Comparison of ENCODE assay signal across 9 cellular contexts in genomic region chr5:174571662-174572397, GRCh38.
A peak's percentile ranks its signal among the peaks of the same experiment; 100 is the strongest.
DNase-seq lines count a peak whose midpoint lies in the region; ATAC-seq and TF ChIP-seq lines count a peak whose summit lies in the region.
"Had no signal": no experiment of that assay in that cellular context is flagged by ENCODE, and none has a peak within 500 bp of the region (broad histone marks: within the 10 kb centered on the region; RNA-seq: fewer than 3 reads in every experiment).

No MANE protein-coding gene starts in this region.

- H3K4me1 Mint-ChIP-seq in MCF 10A (ENCODE audit: insufficient read depth, unreplicated experiment) = peaks cover 21% of the 10 kb centered on the region

- no peak overlapping the region for H3K4me3 Mint-ChIP-seq in MCF 10A (ENCODE audit: unreplicated experiment)

- DNase-seq in HPDE6-E6E7 (ENCODE audit: extremely low spot score) (peak; percentile 27), MCF 10A (ENCODE audit: unreplicated experiment) (peak; percentile 99), islet precursor cell (peak; percentile 93), thyroid gland (peak; percentile 11 to 25)
- DNase-seq in stimulated activated CD4-positive, alpha-beta T cell treated with anti-CD3 and anti-CD28 coated beads, Interleukin-2, amount 100 ng/mL, for 48 hours = no peak
- DNase-seq: WERI-Rb-1 had no signal

- H3K36me3 ChIP-seq in thyroid gland = no peaks in the 10 kb centered on the region
- H3K36me3 ChIP-seq: WERI-Rb-1 had no signal

- CTCF ChIA-PET in MCF 10A (lab: Yijun Ruan, JAX) = interaction anchor here (0.6 to 7.3 kb wide), 6 partner anchors 11 to 222 kb away, joined by 3 to 28 read pairs (median 4); no protein-coding TSS in a partner anchor

- no peaks in the 10 kb centered on the region for H3K27me3 ChIP-seq in thyroid gland

- TF ChIP-seq POLR2A in thyroid gland (IDR thresholded peaks at IDR 0.05) = no peak

- intact Hi-C loops in MCF 10A (cut with micrococcal nuclease) = loop anchor here (1.0 to 5.0 kb wide), 4 partner anchors 39 to 221 kb away; no protein-coding TSS in a partner anchor
- intact Hi-C loops in thyroid gland (cut with DNase I) = no loop called here

- no peaks in the 10 kb centered on the region for H3K36me3 Mint-ChIP-seq in MCF 10A (ENCODE audit: insufficient read depth, unreplicated experiment)

- H3K27me3 Mint-ChIP-seq in MCF 10A (ENCODE audit: insufficient read depth, unreplicated experiment) = no peaks in the 10 kb centered on the region

- no peaks in the 10 kb centered on the region for H3K4me1 ChIP-seq in thyroid gland

- H3K9me3 Mint-ChIP-seq in MCF 10A (ENCODE audit: unreplicated experiment) = no peaks in the 10 kb centered on the region

- H3K27ac Mint-ChIP-seq in MCF 10A (ENCODE audit: low read depth, unreplicated experiment) = no peak overlapping the region

- 50 to 51% methylated on average over 7 of the region's 7 CpGs for WGBS in thyroid gland, 2 donors

- no peak overlapping the region for H3K4me3 ChIP-seq in thyroid gland (replicated peaks in 1 of 3)

- no TSS peak for BruUV-seq in MCF 10A (replicated peaks; lab: Mats Ljungman, UMichigan)

- no peak overlapping the region for H3K27ac ChIP-seq in thyroid gland
- H3K27ac ChIP-seq: WERI-Rb-1 had no signal

- ATAC-seq in GM19455 (IDR thresholded peaks at IDR 0.05; ENCODE audit: unreplicated experiment) (no peak), HG02852 (IDR thresholded peaks at IDR 0.05; ENCODE audit: unreplicated experiment) (no peak), HG02973 (IDR thresholded peaks at IDR 0.05; ENCODE audit: unreplicated experiment) (no peak)

- POLR2A ChIA-PET in MCF 10A (lab: Yijun Ruan, JAX) = interaction anchor here (0.6 to 0.9 kb wide), 4 partner anchors 54 to 156 kb away, joined by 3 to 4 read pairs (median 3); no protein-coding TSS in a partner anchor

- H3K9me3 ChIP-seq in thyroid gland = no peaks in the 10 kb centered on the region

- peak; percentile 22 for TF ChIP-seq CTCF in MCF 10A (IDR thresholded peaks at IDR 0.05; ENCODE audit: unreplicated experiment)
- TF ChIP-seq CTCF in thyroid gland (IDR thresholded peaks at IDR 0.05) = no peak

Comparison
In these comparisons a context has a peak if more than half of its experiments do, and no peak if none do; other contexts are left out.
1. DNase-seq: peak in HPDE6-E6E7 (single experiment), MCF 10A (single experiment), islet precursor cell (single experiment) and thyroid gland (2 of 2); none in stimulated activated CD4-positive, alpha-beta T cell treated with anti-CD3 and anti-CD28 coated beads, Interleukin-2, amount 100 ng/mL, for 48 hours (0 of 2).